In genomic region chr18:58996131-58996632, GRCh38 we compare ENCODE assay signal across 12 cellular contexts.
DNase-seq lines count a peak whose midpoint lies in the region; FAIRE-seq and TF ChIP-seq lines count a peak whose summit lies in the region.
"Had no signal": no experiment of that assay in that cellular context is flagged by ENCODE, and none has a peak within 500 bp of the region (broad histone marks: within the 10 kb centered on the region; RNA-seq: fewer than 3 reads in every experiment).

No MANE protein-coding gene starts in this region.

- TF ChIP-seq POLR2A in ovary (IDR thresholded peaks at IDR 0.05) = no peak

- 15 to 28% (median 19%) methylated on average over 11 of the region's 11 CpGs for WGBS in ovary, 3 donors

- no peaks in the 10 kb centered on the region for H3K27me3 Mint-ChIP-seq in chondrocyte (ENCODE audit: low read depth)

- H3K36me3 Mint-ChIP-seq in chondrocyte (ENCODE audit: low read depth) = no peaks in the 10 kb centered on the region

- peak overlapping the region; percentile 93 for H3K27ac Mint-ChIP-seq in chondrocyte (ENCODE audit: unreplicated experiment)

- H3K9me3 ChIP-seq in AG04450 (ENCODE audit: control insufficient read depth, insufficient read depth, low read length) (no peaks in the 10 kb centered on the region), ovary (no peaks in the 10 kb centered on the region)
- H3K9me3 ChIP-seq: colonic mucosa had no signal

- H3K4me1 ChIP-seq in ovary (ENCODE audit: insufficient read depth) = peaks cover 10% of the 10 kb centered on the region
- H3K4me1 ChIP-seq: colonic mucosa had no signal

- no peaks in the 10 kb centered on the region for H3K27me3 ChIP-seq in AG04450 (ENCODE audit: control insufficient read depth, insufficient read depth, low read length)
- H3K27me3 ChIP-seq in ovary = no peaks in the 10 kb centered on the region
- H3K27me3 ChIP-seq: colonic mucosa had no signal

- intact Hi-C loops in ovary (cut with DNase I) = loop anchor here in 1 of 4 donors (10.0 kb wide), 1 partner anchor 59 kb away; no protein-coding TSS in a partner anchor

- CTCF ChIA-PET in AG04450 (lab: Charles Lee) (interaction anchor here (0.6 to 1.3 kb wide), 2 partner anchors 21 to 187 kb away, joined by 3 read pairs; no protein-coding TSS in a partner anchor), HEK293T (lab: Yijun Ruan, JAX) (no interaction called here)

- H3K4me1 Mint-ChIP-seq in chondrocyte (ENCODE audit: low read depth) = peaks cover 82% of the 10 kb centered on the region

- TF ChIP-seq CTCF in AG04450 (IDR thresholded peaks at IDR 0.05; ENCODE audit: low read depth, low read length) = no peak
- TF ChIP-seq CTCF in chondrocyte (IDR thresholded peaks at IDR 0.05) = no peak
- TF ChIP-seq CTCF in ovary (IDR thresholded peaks at IDR 0.05) = no peak

- no peak for TF ChIP-seq EP300 in ovary (IDR thresholded peaks at IDR 0.05)

- peak; percentile 59 for FAIRE-seq in HTR-8/SVneo (lab: Jason Lieb, UNC)

- peaks cover 4% of the 10 kb centered on the region for H3K9me3 Mint-ChIP-seq in chondrocyte (ENCODE audit: low read depth)
- H3K9me3 Mint-ChIP-seq: H9 had no signal

- H3K4me3 ChIP-seq in AG04450 (ENCODE audit: low read depth, low read length) (no peak overlapping the region), ovary (no peak overlapping the region)
- H3K4me3 ChIP-seq: colonic mucosa had no signal

- POLR2A ChIA-PET in AG04450 (lab: Yijun Ruan, JAX) (interaction anchor here (0.5 kb wide), 1 partner anchor 406 kb away, joined by 7 read pairs; no protein-coding TSS in a partner anchor), HEK293T (lab: Yijun Ruan, JAX) (no interaction called here)

- H3K36me3 ChIP-seq in ovary = no peaks in the 10 kb centered on the region
- H3K36me3 ChIP-seq: colonic mucosa had no signal

- DNase-seq in AG04450 (ENCODE audit: low read depth, low spot score) = peak; percentile 36
- no peak for DNase-seq in HTR-8/SVneo (ENCODE audit: insufficient read length, low spot score)
- DNase-seq in chondrocyte (ENCODE audit: low spot score) = no peak
- peak; percentile 21 for DNase-seq in left kidney (ENCODE audit: low read depth, low spot score)
- DNase-seq in ovary = no peak
- no peak for DNase-seq in HEK293T (ENCODE audit: extremely low spot score)
- no peak for DNase-seq in activated CD8-positive, alpha-beta memory T cell treated with anti-CD3 and anti-CD28 coated beads, Interleukin-2, amount 50 U/mL, for 4 hours
- DNase-seq in cortex of kidney (lab: John Stamatoyannopoulos, UW) = no peak
- DNase-seq: activated T-cell treated with anti-CD3 and anti-CD28 coated beads for 4 hours, colonic mucosa, H9, T-helper 1 cell had no signal

- H3K27ac ChIP-seq in AG04450 (ENCODE audit: low read depth, low read length) = no peak overlapping the region
- H3K27ac ChIP-seq in ovary = no peak overlapping the region
- H3K27ac ChIP-seq: colonic mucosa had no signal

- no peak overlapping the region for H3K4me3 Mint-ChIP-seq in chondrocyte (ENCODE audit: unreplicated experiment)
- H3K4me3 Mint-ChIP-seq: H9 had no signal

TF ChIP-seq in HEK293T, 16 proteins besides CTCF, POLR2A, EP300 and RAD21:
- TF ChIP-seq SUZ12 (IDR thresholded peaks at IDR 0.05) (no peak), PKNOX1 (IDR thresholded peaks at IDR 0.05) (no peak), L3MBTL2 (conservative IDR thresholded peaks at IDR 0.05) (no peak), NFRKB (IDR thresholded peaks at IDR 0.05) (no peak), LEF1 (IDR thresholded peaks at IDR 0.05; ENCODE audit: borderline replicate concordance) (no peak), FOXA1 (IDR thresholded peaks at IDR 0.05) (no peak), HDGF (IDR thresholded peaks at IDR 0.05; ENCODE audit: borderline replicate concordance) (no peak), FOXK2 (IDR thresholded peaks at IDR 0.05) (no peak), ELF4 (IDR thresholded peaks at IDR 0.05) (no peak), BHLHE40 (IDR thresholded peaks at IDR 0.05; ENCODE audit: borderline replicate concordance) (no peak), CTBP1 (IDR thresholded peaks at IDR 0.05; ENCODE audit: borderline replicate concordance) (no peak), ARNT (IDR thresholded peaks at IDR 0.05) (no peak), TARDBP (IDR thresholded peaks at IDR 0.05) (no peak), SP1 (IDR thresholded peaks at IDR 0.05) (no peak), ZNF384 (IDR thresholded peaks at IDR 0.05) (no peak), FOXM1 (IDR thresholded peaks at IDR 0.05; ENCODE audit: borderline replicate concordance) (no peak)

Comparison
In these comparisons a context has a peak if more than half of its experiments do, and no peak if none do; other contexts are left out.
1. DNase-seq: peak in AG04450 (single experiment) and left kidney (single experiment); none in HTR-8/SVneo (single experiment), chondrocyte (single experiment), ovary (0 of 5), HEK293T (single experiment), activated CD8-positive, alpha-beta memory T cell treated with anti-CD3 and anti-CD28 coated beads, Interleukin-2, amount 50 U/mL, for 4 hours (single experiment) and cortex of kidney (single experiment).